ENCODE assay signal across 31 cellular contexts in the genomic region with DNA sequence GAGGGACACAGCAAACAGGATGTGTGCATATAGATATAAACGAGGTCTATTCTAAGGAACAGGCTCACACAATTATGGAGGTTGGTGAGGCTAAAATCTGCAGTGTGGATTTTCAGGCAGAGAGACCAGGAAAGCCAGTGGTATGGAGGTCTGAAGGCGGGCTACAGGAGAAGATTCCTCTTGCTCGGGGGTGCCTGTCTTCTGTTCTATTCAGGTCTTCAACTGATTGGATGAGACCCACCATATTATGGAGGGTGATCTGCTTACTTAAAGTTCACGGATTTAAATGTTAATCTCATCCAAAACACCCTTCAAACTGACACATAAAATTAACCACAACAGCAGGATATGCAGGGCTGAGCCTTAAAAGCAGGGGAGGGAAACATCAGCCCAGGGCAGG.
"Had no signal": no experiment of that assay in that cellular context is flagged by ENCODE, and none has a peak within 500 bp of the region (broad histone marks: within the 10 kb centered on the region; RNA-seq: fewer than 3 reads in every experiment).

No MANE protein-coding gene starts in this region.

- DNase-seq: activated B cell treated with CpG ODN at 0.5 μM for 24 hours; activated CD4-positive, alpha-beta memory T cell treated with anti-CD3 and anti-CD28 coated beads, Interleukin-2, amount 10 ng/mL, durations not matched to agents 7 days and 5 days; activated CD4-positive, alpha-beta T cell treated with anti-CD3 and anti-CD28 coated beads for 4 hours; activated CD4-positive, alpha-beta T cell treated with anti-CD3 and anti-CD28 coated beads, Interleukin-2, amount 10 ng/mL, durations not matched to agents 7 days and 5 days; activated CD4-positive, alpha-beta T cell treated with anti-CD3 and anti-CD28 coated beads, Interleukin-2, amount 50 U/mL, for 4 hours; activated CD4-positive, CD25-positive, alpha-beta regulatory T cell treated with anti-CD3 and anti-CD28 coated beads, Interleukin-2, amount 50 U/mL, for 72 hours; activated CD8-positive, alpha-beta memory T cell treated with anti-CD3 and anti-CD28 coated beads, Interleukin-2, amount 50 U/mL, for 48 hours; activated gamma-delta T cell; activated naive CD4-positive, alpha-beta T cell; activated naive CD4-positive, alpha-beta T cell treated with anti-CD3 and anti-CD28 coated beads, Interleukin-2, amount 10 ng/mL, durations not matched to agents 7 days and 5 days; activated naive CD8-positive, alpha-beta T cell treated with anti-CD3 and anti-CD28 coated beads, Interleukin-2, amount 10 ng/mL, durations not matched to agents 7 days and 5 days; activated T-cell treated with anti-CD3 and anti-CD28 coated beads for 4 hours; activated T-cell treated with anti-CD3 and anti-CD28 coated beads, Interleukin-2, amount 50 U/mL, for 24 hours; activated T-cell treated with anti-CD3 and anti-CD28 coated beads, Interleukin-2, amount 50 U/mL, for 72 hours; central memory CD4-positive, alpha-beta T cell; cerebellar nuclear complex; colonic mucosa; effector CD8-positive, alpha-beta T cell; foreskin fibroblast; T-helper 1 cell; T-helper 17 cell; T1000; WERI-Rb-1 had no signal

- H3K9me3 ChIP-seq: ascending aorta, breast epithelium, colonic mucosa had no signal

- H3K4me1 ChIP-seq: ascending aorta, breast epithelium, colonic mucosa had no signal

- H3K27ac Mint-ChIP-seq: activated B cell treated with CpG ODN at 0.5 μM for 24 hours; activated CD4-positive, alpha-beta memory T cell treated with anti-CD3 and anti-CD28 coated beads, Interleukin-2, amount 10 ng/mL, durations not matched to agents 7 days and 5 days; activated CD4-positive, alpha-beta T cell treated with anti-CD3 and anti-CD28 coated beads, Interleukin-2, amount 10 ng/mL, durations not matched to agents 7 days and 5 days; activated naive CD4-positive, alpha-beta T cell treated with anti-CD3 and anti-CD28 coated beads, Interleukin-2, amount 10 ng/mL, durations not matched to agents 7 days and 5 days; activated naive CD4-positive, alpha-beta T cell treated with anti-CD3 and anti-CD28 coated beads, Interleukin-2, amount 50 U/mL, for 72 hours; activated naive CD8-positive, alpha-beta T cell treated with anti-CD3 and anti-CD28 coated beads, Interleukin-2, amount 10 ng/mL, durations not matched to agents 7 days and 5 days; activated T-cell treated with anti-CD3 and anti-CD28 coated beads, Interleukin-2, amount 50 U/mL, for 24 hours; activated T-cell treated with anti-CD3 and anti-CD28 coated beads, Interleukin-2, amount 50 U/mL, for 72 hours; T-helper 17 cell; T-helper 2 cell treated with Interferon-gamma antibody and Interleukin-4, amounts not matched to agents 5 μg/mL and 100 μg/mL, for 36 hours had no signal

- H3K4me3 Mint-ChIP-seq: activated B cell treated with CpG ODN at 0.5 μM for 24 hours; activated CD4-positive, alpha-beta memory T cell treated with anti-CD3 and anti-CD28 coated beads, Interleukin-2, amount 10 ng/mL, durations not matched to agents 7 days and 5 days; activated CD4-positive, alpha-beta T cell treated with anti-CD3 and anti-CD28 coated beads, Interleukin-2, amount 10 ng/mL, durations not matched to agents 7 days and 5 days; activated naive CD4-positive, alpha-beta T cell treated with anti-CD3 and anti-CD28 coated beads, Interleukin-2, amount 10 ng/mL, durations not matched to agents 7 days and 5 days; activated naive CD8-positive, alpha-beta T cell treated with anti-CD3 and anti-CD28 coated beads, Interleukin-2, amount 10 ng/mL, durations not matched to agents 7 days and 5 days; activated T-cell treated with anti-CD3 and anti-CD28 coated beads, Interleukin-2, amount 50 U/mL, for 24 hours; activated T-cell treated with anti-CD3 and anti-CD28 coated beads, Interleukin-2, amount 50 U/mL, for 72 hours; brain; T-helper 2 cell treated with Interferon-gamma antibody and Interleukin-4, amounts not matched to agents 5 μg/mL and 100 μg/mL, for 36 hours had no signal

- H3K27ac ChIP-seq: ascending aorta, breast epithelium, cardiac muscle cell, colonic mucosa had no signal

- H3K4me3 ChIP-seq: ascending aorta, breast epithelium, cardiac muscle cell, colonic mucosa had no signal

- H3K27me3 ChIP-seq: ascending aorta, cardiac muscle cell, colonic mucosa had no signal

- ATAC-seq: activated naive CD4-positive, alpha-beta T cell treated with anti-CD3 and anti-CD28 coated beads, Interleukin-2, amount 50 U/mL, for 72 hours; activated T-cell treated with anti-CD3 and anti-CD28 coated beads, Interleukin-2, amount 50 U/mL, for 72 hours; esophagus mucosa; T-helper 17 cell had no signal

- H3K36me3 Mint-ChIP-seq: activated naive CD4-positive, alpha-beta T cell treated with anti-CD3 and anti-CD28 coated beads, Interleukin-2, amount 10 ng/mL, durations not matched to agents 7 days and 5 days; activated naive CD4-positive, alpha-beta T cell treated with anti-CD3 and anti-CD28 coated beads, Interleukin-2, amount 50 U/mL, for 72 hours; activated naive CD8-positive, alpha-beta T cell treated with anti-CD3 and anti-CD28 coated beads, Interleukin-2, amount 10 ng/mL, durations not matched to agents 7 days and 5 days; brain had no signal

- H3K4me1 Mint-ChIP-seq: activated B cell treated with CpG ODN at 0.5 μM for 24 hours; activated CD4-positive, alpha-beta memory T cell treated with anti-CD3 and anti-CD28 coated beads, Interleukin-2, amount 10 ng/mL, durations not matched to agents 7 days and 5 days; activated CD4-positive, alpha-beta T cell treated with anti-CD3 and anti-CD28 coated beads, Interleukin-2, amount 10 ng/mL, durations not matched to agents 7 days and 5 days; activated naive CD4-positive, alpha-beta T cell treated with anti-CD3 and anti-CD28 coated beads, Interleukin-2, amount 10 ng/mL, durations not matched to agents 7 days and 5 days; activated naive CD8-positive, alpha-beta T cell treated with anti-CD3 and anti-CD28 coated beads, Interleukin-2, amount 10 ng/mL, durations not matched to agents 7 days and 5 days; T-helper 17 cell had no signal

- H3K36me3 ChIP-seq: ascending aorta, breast epithelium, cardiac muscle cell, colonic mucosa, WERI-Rb-1 had no signal

- FAIRE-seq: frontal cortex had no signal

- H3K9me3 Mint-ChIP-seq: activated B cell treated with CpG ODN at 0.5 μM for 24 hours; activated CD4-positive, alpha-beta memory T cell treated with anti-CD3 and anti-CD28 coated beads, Interleukin-2, amount 10 ng/mL, durations not matched to agents 7 days and 5 days; activated CD4-positive, alpha-beta T cell treated with anti-CD3 and anti-CD28 coated beads, Interleukin-2, amount 10 ng/mL, durations not matched to agents 7 days and 5 days; activated naive CD4-positive, alpha-beta T cell treated with anti-CD3 and anti-CD28 coated beads, Interleukin-2, amount 10 ng/mL, durations not matched to agents 7 days and 5 days; activated naive CD4-positive, alpha-beta T cell treated with anti-CD3 and anti-CD28 coated beads, Interleukin-2, amount 50 U/mL, for 72 hours; activated naive CD8-positive, alpha-beta T cell treated with anti-CD3 and anti-CD28 coated beads, Interleukin-2, amount 10 ng/mL, durations not matched to agents 7 days and 5 days; activated T-cell treated with anti-CD3 and anti-CD28 coated beads, Interleukin-2, amount 50 U/mL, for 24 hours; activated T-cell treated with anti-CD3 and anti-CD28 coated beads, Interleukin-2, amount 50 U/mL, for 72 hours; brain; T-helper 2 cell treated with Interferon-gamma antibody and Interleukin-4, amounts not matched to agents 5 μg/mL and 100 μg/mL, for 36 hours had no signal
